ENCODE assay signal across 8 cellular contexts in the genomic region with DNA sequence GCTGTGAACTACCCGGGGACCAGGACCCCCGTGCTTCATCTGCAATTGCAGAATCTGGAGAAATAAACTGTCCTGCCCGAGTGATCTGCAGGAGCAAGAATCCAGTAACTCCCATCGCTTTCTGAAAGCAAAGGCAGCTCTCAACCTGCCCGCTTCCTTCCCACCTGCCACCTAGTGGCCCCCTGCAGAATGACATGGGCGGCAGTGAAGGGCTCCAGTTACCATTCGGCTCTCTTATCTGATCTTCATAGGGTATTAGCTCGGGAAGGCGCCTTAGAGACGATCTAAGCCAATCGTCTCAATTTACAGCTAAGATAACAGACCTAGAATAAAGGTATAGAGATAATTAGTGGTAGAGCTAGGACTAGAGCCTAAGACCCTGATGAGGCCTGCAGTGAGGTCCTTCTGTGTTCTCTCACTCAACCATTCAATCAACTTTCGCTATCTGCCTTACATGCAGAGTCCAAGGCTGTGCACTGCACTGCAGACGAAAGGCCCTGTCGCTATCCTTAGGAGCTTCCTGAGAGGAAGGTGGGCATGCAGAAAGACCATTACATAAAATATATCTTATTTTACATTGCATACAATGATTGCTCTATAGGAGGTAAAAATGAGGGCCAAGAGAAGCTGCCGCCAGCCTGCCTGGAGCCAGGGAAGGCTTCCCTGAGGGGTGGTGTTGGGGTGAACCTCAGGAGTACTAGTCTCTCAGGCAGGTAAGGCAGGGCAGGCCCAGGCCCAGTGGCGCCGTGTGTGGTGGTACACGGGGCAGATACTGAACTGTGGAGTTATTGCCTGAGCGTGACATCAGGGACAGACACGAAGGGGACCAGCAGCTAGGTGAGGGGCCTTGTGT. TPM values are rescaled to one million over a fixed set of nuclear protein-coding genes. Genes with fewer than 3 reads are reported as not detected.
DNase-seq lines count a peak whose midpoint lies in the region; ATAC-seq, FAIRE-seq and TF ChIP-seq lines count a peak whose summit lies in the region.

No MANE protein-coding gene starts in this region.

- H2AFZ ChIP-seq in hepatocyte: peak overlapping the region; percentile 58

- H3K79me2 ChIP-seq in hepatocyte: no peaks in the 10 kb centered on the region

- H3K4me3 ChIP-seq in hepatocyte (no peak overlapping the region), small intestine (ENCODE audit: low read depth in 1 of 2, low read length in 2 of 2) (no peak overlapping the region)

- no peak for FAIRE-seq in small intestine (lab: Jason Lieb, UNC)

- ATAC-seq in HG02642 (IDR thresholded peaks at IDR 0.05; ENCODE audit: poor library complexity, unreplicated experiment) (peak; percentile 80), GM21717 (IDR thresholded peaks at IDR 0.05; ENCODE audit: unreplicated experiment) (no peak)

- WGBS in hepatocyte (ENCODE audit: low lambda C conversion rate, missing lambda C conversion rate): 30% methylated on average over 20 of the region's 20 CpGs
- WGBS in small intestine, 3 donors: 31 to 36% (median 32%) methylated on average over 20 of the region's 20 CpGs

- H3K27me3 ChIP-seq in hepatocyte (no peaks in the 10 kb centered on the region), small intestine (ENCODE audit: control insufficient read depth in 2 of 2, insufficient read depth in 2 of 2, low read length in 2 of 2) (no peaks in the 10 kb centered on the region)

- H3K4me1 ChIP-seq in hepatocyte (ENCODE audit: insufficient read depth) (peaks cover 14% of the 10 kb centered on the region), small intestine (ENCODE audit: control insufficient read depth in 2 of 2, insufficient read depth in 1 of 2, low read depth in 1 of 2, low read length in 1 of 2) (no peaks in the 10 kb centered on the region)

- DNase-seq in EL: peak; percentile 83
- peak; percentile 55 to 74 for DNase-seq in NCI-H1930 (lab: John Stamatoyannopoulos, UW)
- DNase-seq in T1000 (lab: John Stamatoyannopoulos, UW): peak; percentile 63
- DNase-seq in astrocyte of the hippocampus (ENCODE audit: low read depth, low spot score): peak; percentile 93
- peak; percentile 90 for DNase-seq in hepatocyte (ENCODE audit: low spot score)
- DNase-seq in small intestine: peak; percentile 89

- H3K27ac ChIP-seq in hepatocyte (no peak overlapping the region), small intestine (ENCODE audit: low read depth in 1 of 2, low read length in 1 of 2) (no peak overlapping the region)

- H3K4me2 ChIP-seq in hepatocyte: peak overlapping the region; percentile 63

- H3K36me3 ChIP-seq in hepatocyte (replicated peaks; ENCODE audit: insufficient read depth, low read depth) (no peaks in the 10 kb centered on the region), small intestine (ENCODE audit: control insufficient read depth in 2 of 2, insufficient read depth in 2 of 2, low read length in 2 of 2) (no peaks in the 10 kb centered on the region)

- H3K9me3 ChIP-seq in hepatocyte (ENCODE audit: low read depth) (no peaks in the 10 kb centered on the region), small intestine (ENCODE audit: control insufficient read depth, low read depth) (no peaks in the 10 kb centered on the region)

- TF ChIP-seq CTCF in hepatocyte (IDR thresholded peaks at IDR 0.05; ENCODE audit: poor library complexity): peak; percentile 92

- H3K9me2 ChIP-seq in hepatocyte (replicated peaks; ENCODE audit: insufficient read depth): no peaks in the 10 kb centered on the region

- H4K20me1 ChIP-seq in hepatocyte (ENCODE audit: insufficient read depth, poor library complexity, severe bottlenecking): no peaks in the 10 kb centered on the region

RNA-seq across cellular contexts. Expression of a gene that starts 7.1 kb away (rescaled TPM):
- total RNA-seq in hepatocyte: 8.1 and 15.5 TPM in 2 replicates
- polyA plus RNA-seq in hepatocyte (26.4 and 28.1 TPM in 2 replicates), small intestine (10 to 100 TPM; 24.8 to 43.8 (median 42.0) TPM)

RNA-seq across cellular contexts. Expression of a gene that starts 24.2 kb away (rescaled TPM):
- total RNA-seq in hepatocyte: 72.0 and 72.2 TPM in 2 replicates
- polyA plus RNA-seq in hepatocyte: 31.2 and 36.4 TPM in 2 replicates
- 10 to 100 TPM in 1 of 3 donors, 1 to 10 TPM in 2; 3.4 to 23.1 (median 7.6) TPM for polyA plus RNA-seq in small intestine
